In genomic region chr10:6064726-6065125, GRCh38 we compare ENCODE assay signal across 1 cellular context.
TF ChIP-seq lines count a peak whose summit lies in the region.

No MANE protein-coding gene starts in this region.

TF ChIP-seq in K562, 482 proteins besides CTCF, POLR2A, EP300 and RAD21:
- TF ChIP-seq ZNF146 (CRISPR knock-in tag; IDR thresholded peaks at IDR 0.05; ENCODE audit: unreplicated experiment): peak; percentile 96
- peak; percentile 42; the same call in 1 of the 2 replicates for TF ChIP-seq BCOR (IDR thresholded peaks at IDR 0.05)
